9 cellular contexts compared by ENCODE assay signal in genomic region chr19:53906211-53907192, GRCh38. TPM values are rescaled to one million over a fixed set of nuclear protein-coding genes. Genes with fewer than 3 reads are reported as not detected.
DNase-seq lines count a peak whose midpoint lies in the region; ATAC-seq and TF ChIP-seq lines count a peak whose summit lies in the region.
"Had no signal": no experiment of that assay in that cellular context is flagged by ENCODE, and none has a peak within 500 bp of the region (broad histone marks: within the 10 kb centered on the region; RNA-seq: fewer than 3 reads in every experiment).

No MANE protein-coding gene starts in this region.

- no peak overlapping the region for H2AFZ ChIP-seq in OCI-LY7 (ENCODE audit: low read length)

- no peak for ATAC-seq in Right ventricle myocardium inferior

- TF ChIP-seq CTCF in OCI-LY7 (conservative IDR thresholded peaks at IDR 0.05; ENCODE audit: low read length) = peak; percentile 86
- TF ChIP-seq CTCF in retinal pigment epithelial cell (conservative IDR thresholded peaks at IDR 0.05; ENCODE audit: low read depth, low read length) = peak; percentile 84

- no peaks in the 10 kb centered on the region for H3K79me2 ChIP-seq in OCI-LY7 (ENCODE audit: insufficient read depth, low read depth, low read length)

- no TSS peak for BruUV-seq in OCI-LY7 (replicated peaks; lab: Mats Ljungman, UMichigan)

- no peak overlapping the region for H3K4me2 ChIP-seq in OCI-LY7 (ENCODE audit: low read length)

- DNase-seq in ELR (ENCODE audit: low read depth) = peak; percentile 46
- peak; percentile 33 for DNase-seq in OCI-LY7 (ENCODE audit: low spot score)
- peak; percentile 42 for DNase-seq in activated effector memory CD4-positive, alpha-beta T cell treated with Interleukin-2 at 50 U/mL for 16 hours
- DNase-seq in Right ventricle myocardium inferior (ENCODE audit: missing footprints) = peak; percentile 75
- DNase-seq in retinal pigment epithelial cell (ENCODE audit: low read depth) = no peak
- no peak for DNase-seq in MG63
- no peak for DNase-seq in ACHN
- DNase-seq in NCI-H345 treated with DMSO at 0.1 percent for 48 hours (lab: John Stamatoyannopoulos, UW; ENCODE audit: unreplicated experiment) = no peak

- H4K20me1 ChIP-seq in OCI-LY7 (ENCODE audit: insufficient read depth, low read length) = no peaks in the 10 kb centered on the region

- H3K4me1 ChIP-seq in OCI-LY7 (ENCODE audit: insufficient read depth, low read length, poor library complexity, severe bottlenecking) = no peaks in the 10 kb centered on the region

- in situ Hi-C loops in ACHN (cut with HindIII; ENCODE audit: low pct_ligation_motif_present, low pct_unique_long_range_greater_than_20kb, low sequenced_read_pairs) = no loop called here

- POLR2A ChIA-PET in OCI-LY7 (lab: Charles Lee) = no interaction called here

- H3K9me3 ChIP-seq in OCI-LY7 (ENCODE audit: low read length) (no peaks in the 10 kb centered on the region), MG63 (0 out of 2 replicates have a peak, but pooled peaks cover 3% of the 10 kb centered on the region)

- H3K4me3 ChIP-seq in OCI-LY7 (ENCODE audit: low read depth, low read length, poor library complexity, severe bottlenecking) (no peak overlapping the region), retinal pigment epithelial cell (ENCODE audit: low read length) (no peak overlapping the region), MG63 (no peak overlapping the region)

- no peak overlapping the region for H3K27ac ChIP-seq in OCI-LY7 (ENCODE audit: low read depth, low read length, poor library complexity, severe bottlenecking)

- H3K9me2 ChIP-seq in OCI-LY7 (ENCODE audit: insufficient read depth, low read length) = no peaks in the 10 kb centered on the region

- peaks cover 65% of the 10 kb centered on the region for H3K27me3 ChIP-seq in MG63

- H3K36me3 ChIP-seq in OCI-LY7 (ENCODE audit: insufficient read depth, low read length) (no peaks in the 10 kb centered on the region), MG63 (no peaks in the 10 kb centered on the region)

- intact Hi-C loops in OCI-LY7 (cut with micrococcal nuclease; ENCODE audit: unreplicated experiment) = loop anchor here (5.0 kb wide), 1 partner anchor 116 kb away; no protein-coding TSS in a partner anchor
- intact Hi-C loops in Right ventricle myocardium inferior (cut with DNase I) = loop anchor here (5.0 kb wide), 1 partner anchor 116 kb away; no protein-coding TSS in a partner anchor

- CTCF ChIA-PET in OCI-LY7 (lab: Charles Lee; ENCODE audit: unreplicated experiment) = interaction anchor here (0.6 kb wide), 1 partner anchor 55 kb away, joined by 14 read pairs; no protein-coding TSS in a partner anchor

RNA-seq across cellular contexts. Expression of gene CACNG7, which starts 2.6 kb away (rescaled TPM):
- not detected in 2 replicates for total RNA-seq in OCI-LY7 (2014; rRNA removed; shearing (Covaris generic))
- total RNA-seq in OCI-LY7 (2022) (not detected in 2 replicates), Right ventricle myocardium inferior (not detected)
- not detected in 2 replicates for total RNA-seq in MG63 (2014; rRNA removed; shearing (Covaris generic); ENCODE audit: low replicate concordance)

RNA-seq across cellular contexts. Expression of gene PRKCG, which starts 24.5 kb away (rescaled TPM):
- not detected in 2 replicates for total RNA-seq in OCI-LY7 (2014; rRNA removed; shearing (Covaris generic))
- total RNA-seq in OCI-LY7 (2022) (not detected in 2 replicates), Right ventricle myocardium inferior (not detected)
- not detected in 2 replicates for total RNA-seq in MG63 (2014; rRNA removed; shearing (Covaris generic); ENCODE audit: low replicate concordance)
- total RNA-seq: LHCN-M2 had no signal

RNA-seq across cellular contexts. Expression of gene MYADM, which starts 38.8 kb away (rescaled TPM):
- 0.98 and 3.2 TPM in 2 replicates for total RNA-seq in OCI-LY7 (2014; rRNA removed; shearing (Covaris generic))
- 0.55 and 0.82 TPM in 2 replicates for total RNA-seq in OCI-LY7 (2022)
- 141 TPM for total RNA-seq in Right ventricle myocardium inferior
- total RNA-seq in MG63 (2014; rRNA removed; shearing (Covaris generic); ENCODE audit: low replicate concordance) = 8.3 and 18.7 TPM in 2 replicates

RNA-seq across cellular contexts. Expression of gene CACNG8, which starts 56.2 kb away (rescaled TPM):
- not detected in 2 replicates for total RNA-seq in OCI-LY7 (2014; rRNA removed; shearing (Covaris generic))
- not detected in 2 replicates for total RNA-seq in OCI-LY7 (2022)
- total RNA-seq in Right ventricle myocardium inferior = 0.03 TPM
- total RNA-seq in MG63 (2014; rRNA removed; shearing (Covaris generic); ENCODE audit: low replicate concordance) = 0.05 TPM in 1 of 2 replicates, not detected in the other

Comparison
In these comparisons a context has a peak if more than half of its experiments do, and no peak if none do; other contexts are left out.
1. DNase-seq: peak in ELR (single experiment), OCI-LY7 (single experiment), activated effector memory CD4-positive, alpha-beta T cell treated with Interleukin-2 at 50 U/mL for 16 hours (single experiment) and Right ventricle myocardium inferior (single experiment); none in retinal pigment epithelial cell (single experiment), MG63 (single experiment), ACHN (single experiment) and NCI-H345 treated with DMSO at 0.1 percent for 48 hours (single experiment).